In the genomic region with DNA sequence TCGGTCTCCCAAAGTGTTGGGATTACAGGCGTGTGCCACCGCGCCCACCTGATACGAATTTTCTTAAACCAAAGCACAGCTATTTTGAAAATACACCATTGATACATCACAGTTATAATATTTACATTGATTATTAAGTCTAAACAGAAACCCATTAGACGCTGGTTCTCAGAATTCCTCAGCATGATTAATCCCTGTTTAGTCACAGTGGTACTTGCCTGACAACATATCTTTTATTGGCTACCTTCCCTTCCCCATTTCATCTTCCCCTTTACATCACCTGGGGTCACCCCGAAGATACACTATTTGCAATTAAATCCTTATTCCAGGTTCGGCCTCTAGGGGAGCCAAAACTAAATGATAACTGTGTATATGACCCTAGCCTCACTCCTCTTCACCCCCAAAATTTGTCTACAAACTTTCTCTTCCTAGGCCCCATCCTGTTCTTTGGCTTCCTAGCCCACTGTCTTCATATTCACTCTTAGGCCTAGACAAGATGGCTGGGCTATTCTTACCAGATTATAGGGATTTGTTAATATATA, we compare ENCODE assay signal across 18 cellular contexts. TPM values are rescaled to one million over a fixed set of nuclear protein-coding genes. Genes with fewer than 3 reads are reported as not detected.
DNase-seq lines count a peak whose midpoint lies in the region; ATAC-seq and TF ChIP-seq lines count a peak whose summit lies in the region.
"Had no signal": no experiment of that assay in that cellular context is flagged by ENCODE, and none has a peak within 500 bp of the region (broad histone marks: within the 10 kb centered on the region; RNA-seq: fewer than 3 reads in every experiment).

No MANE protein-coding gene starts in this region.

- DNase-seq in KBM-7 (peak; percentile 3), RPMI8226 (peak; percentile 5), endothelial cell (ENCODE audit: low spot score) (no peak), cerebellar nuclear complex (lab: John Stamatoyannopoulos, UW) (no peak), GM13977 (ENCODE audit: low spot score) (no peak), NCI-H146 (lab: John Stamatoyannopoulos, UW) (no peak)
- DNase-seq: C1 segment of cervical spinal cord; HFFc6; NCI-H1417; NCI-H2081; NCI-H524 treated with DMSO at 0.1 percent for 48 hours; NK-92 treated with Interleukin-12 subunit alpha and Interleukin-12 subunit beta, amount 100 ng/mL, for 24 hours had no signal

- ATAC-seq in GM18861 (IDR thresholded peaks at IDR 0.05; ENCODE audit: unreplicated experiment) = no peak
- ATAC-seq: K562 had no signal

- H3K9me3 Mint-ChIP-seq in endothelial cell (ENCODE audit: unreplicated experiment) = no peaks in the 10 kb centered on the region

- in situ Hi-C loops in KBM-7 (cut with MboI; ENCODE audit: low pct_unique_long_range_greater_than_20kb, low sequenced_read_pairs) (no loop called here), GM13977 (cut with MboI; ENCODE audit: low pct_unique_long_range_greater_than_20kb, low sequenced_read_pairs, unreplicated experiment) (no loop called here)

- H3K36me3 Mint-ChIP-seq in endothelial cell (ENCODE audit: low read depth, unreplicated experiment) = no peaks in the 10 kb centered on the region

- H3K27ac ChIP-seq in 22Rv1 = no peak overlapping the region
- H3K27ac ChIP-seq: HL-60, SK-N-MC had no signal

- H3K4me3 Mint-ChIP-seq in endothelial cell (ENCODE audit: unreplicated experiment) = no peak overlapping the region
- H3K4me3 Mint-ChIP-seq: HFFc6 had no signal

- no peaks in the 10 kb centered on the region for H3K27me3 Mint-ChIP-seq in endothelial cell (ENCODE audit: unreplicated experiment)

- H3K4me1 Mint-ChIP-seq in endothelial cell (ENCODE audit: unreplicated experiment) = no peaks in the 10 kb centered on the region

- no peak overlapping the region for H3K27ac Mint-ChIP-seq in endothelial cell (ENCODE audit: unreplicated experiment)
- H3K27ac Mint-ChIP-seq: HFFc6 had no signal

- TF ChIP-seq CTCF in 22Rv1 (IDR thresholded peaks at IDR 0.05) = peak; percentile 12; the same call in 1 of the 2 replicates
- peak; percentile 22 for TF ChIP-seq CTCF in endothelial cell (IDR thresholded peaks at IDR 0.05; ENCODE audit: unreplicated experiment)
- no peak for TF ChIP-seq CTCF in GM13977 (IDR thresholded peaks at IDR 0.05; ENCODE audit: extremely low read depth, insufficient read depth, missing control alignments)

RNA-seq across cellular contexts. Expression of a gene that starts 36.8 kb away (rescaled TPM):
- 0.18 TPM for total RNA-seq in endothelial cell (ENCODE audit: unreplicated experiment)
- total RNA-seq: HFFc6; T-helper 1 cell treated with Interleukin-12 subunit alpha and Interleukin-12 subunit beta and Interleukin-4 antibody, amounts not matched to agents 30 ng/mL and 1 ng/mL, for 36 hours had no signal

Comparison
In these comparisons a context has a peak if more than half of its experiments do, and no peak if none do; other contexts are left out.
1. DNase-seq: peak in KBM-7 (single experiment) and RPMI8226 (single experiment); none in endothelial cell (single experiment), cerebellar nuclear complex (0 of 2), GM13977 (single experiment) and NCI-H146 (single experiment).